34 cellular contexts compared by ENCODE assay signal in the genomic region with DNA sequence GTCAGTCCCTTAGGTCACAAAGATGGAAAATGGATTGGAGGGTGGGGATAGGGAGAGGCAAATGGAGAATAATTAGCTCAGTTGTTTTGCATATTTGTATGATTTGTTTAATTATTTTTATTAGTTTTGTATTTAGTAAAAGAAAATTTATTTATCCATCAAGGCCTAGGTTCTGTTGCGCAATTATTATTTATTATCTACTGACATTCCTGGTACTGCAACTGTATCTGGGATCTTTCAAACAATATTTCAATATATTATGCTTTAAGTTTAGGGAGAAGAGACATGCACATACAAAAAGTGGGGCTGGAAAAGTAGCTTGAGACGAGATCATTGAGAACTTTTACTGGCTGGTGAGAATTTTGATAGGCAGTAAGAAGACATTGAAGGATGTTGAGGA.
"Had no signal": no experiment of that assay in that cellular context is flagged by ENCODE, and none has a peak within 500 bp of the region (broad histone marks: within the 10 kb centered on the region; RNA-seq: fewer than 3 reads in every experiment).

No MANE protein-coding gene starts in this region.

- H3K27ac Mint-ChIP-seq: activated B cell treated with CpG ODN at 0.5 μM for 24 hours; activated CD4-positive, alpha-beta memory T cell treated with anti-CD3 and anti-CD28 coated beads for 36 hours; activated CD8-positive, alpha-beta memory T cell treated with anti-CD3 and anti-CD28 coated beads, Interleukin-2, amount 10 ng/mL, durations not matched to agents 7 days and 5 days; activated CD8-positive, alpha-beta T cell treated with anti-CD3 and anti-CD28 coated beads, Interleukin-2, amount 10 ng/mL, durations not matched to agents 7 days and 5 days; activated naive CD4-positive, alpha-beta T cell treated with anti-CD3 and anti-CD28 coated beads for 36 hours; activated naive CD4-positive, alpha-beta T cell treated with anti-CD3 and anti-CD28 coated beads, Interleukin-2, amount 50 U/mL, for 24 hours; activated naive CD8-positive, alpha-beta T cell treated with anti-CD3 and anti-CD28 coated beads, Interleukin-2, amount 10 ng/mL, durations not matched to agents 7 days and 5 days; activated T-helper 1 cell treated with anti-CD3 and anti-CD28 coated beads, Interleukin-12 subunit alpha, Interleukin-12 subunit beta, Interleukin-2, Interleukin-4 antibody, amounts not matched to agents 30 ng/mL and 10 ng/mL and 1 ng/mL, durations not matched to agents 14 hours and 24 hours and 36 hours; activated T-helper 2 cell treated with anti-CD3 and anti-CD28 coated beads, Interferon-gamma antibody, Interleukin-2, Interleukin-4, amounts not matched to agents 10 μg/mL and 5 μg/mL and 100 μg/mL, durations not matched to agents 14 hours and 24 hours and 36 hours; T-helper 17 cell; T-helper 2 cell treated with Interferon-gamma antibody and Interleukin-4, amounts not matched to agents 5 μg/mL and 100 μg/mL, for 36 hours had no signal

- H3K4me1 ChIP-seq: ascending aorta, breast epithelium, colonic mucosa, esophagus squamous epithelium, gastroesophageal sphincter had no signal

- H3K4me3 Mint-ChIP-seq: activated B cell treated with CpG ODN at 0.5 μM for 24 hours; activated CD4-positive, alpha-beta memory T cell treated with anti-CD3 and anti-CD28 coated beads for 36 hours; activated CD8-positive, alpha-beta memory T cell treated with anti-CD3 and anti-CD28 coated beads, Interleukin-2, amount 10 ng/mL, durations not matched to agents 7 days and 5 days; activated CD8-positive, alpha-beta T cell treated with anti-CD3 and anti-CD28 coated beads, Interleukin-2, amount 10 ng/mL, durations not matched to agents 7 days and 5 days; activated naive CD4-positive, alpha-beta T cell treated with anti-CD3 and anti-CD28 coated beads for 36 hours; activated naive CD4-positive, alpha-beta T cell treated with anti-CD3 and anti-CD28 coated beads, Interleukin-2, amount 50 U/mL, for 24 hours; activated naive CD8-positive, alpha-beta T cell treated with anti-CD3 and anti-CD28 coated beads, Interleukin-2, amount 10 ng/mL, durations not matched to agents 7 days and 5 days; activated T-helper 1 cell treated with anti-CD3 and anti-CD28 coated beads, Interleukin-12 subunit alpha, Interleukin-12 subunit beta, Interleukin-2, Interleukin-4 antibody, amounts not matched to agents 30 ng/mL and 10 ng/mL and 1 ng/mL, durations not matched to agents 14 hours and 24 hours and 36 hours; brain; T-helper 17 cell; T-helper 2 cell treated with Interferon-gamma antibody and Interleukin-4, amounts not matched to agents 5 μg/mL and 100 μg/mL, for 36 hours had no signal

- H3K36me3 ChIP-seq: ascending aorta, breast epithelium, cardiac muscle cell, colonic mucosa, esophagus squamous epithelium, gastroesophageal sphincter, WERI-Rb-1 had no signal

- H3K27ac ChIP-seq: ascending aorta, breast epithelium, cardiac muscle cell, colonic mucosa, epithelial cell of prostate, esophagus squamous epithelium, gastroesophageal sphincter, WERI-Rb-1 had no signal

- H3K27me3 ChIP-seq: ascending aorta, breast epithelium, cardiac muscle cell, colonic mucosa, gastroesophageal sphincter had no signal

- DNase-seq: activated B cell treated with CpG ODN at 0.5 μM for 24 hours; activated CD4-positive, alpha-beta memory T cell treated with anti-CD3 and anti-CD28 coated beads for 36 hours; activated CD4-positive, alpha-beta T cell treated with anti-CD3 and anti-CD28 coated beads for 48 hours; activated CD8-positive, alpha-beta memory T cell treated with anti-CD3 and anti-CD28 coated beads, Interleukin-2, amount 10 ng/mL, durations not matched to agents 7 days and 5 days; activated CD8-positive, alpha-beta memory T cell treated with anti-CD3 and anti-CD28 coated beads, Interleukin-2, amount 50 U/mL, for 4 hours; activated CD8-positive, alpha-beta T cell treated with anti-CD3 and anti-CD28 coated beads, Interleukin-2, amount 10 ng/mL, durations not matched to agents 7 days and 5 days; activated effector memory CD4-positive, alpha-beta T cell treated with anti-CD3 and anti-CD28 coated beads, Interleukin-2, amount 50 U/mL, for 16 hours; activated naive CD4-positive, alpha-beta T cell treated with anti-CD3 and anti-CD28 coated beads for 36 hours; activated naive CD8-positive, alpha-beta T cell treated with anti-CD3 and anti-CD28 coated beads, Interleukin-2, amount 10 ng/mL, durations not matched to agents 7 days and 5 days; activated T-cell treated with anti-CD3 and anti-CD28 coated beads, Interleukin-2, amount 50 U/mL, for 1 hour; activated T-cell treated with anti-CD3 and anti-CD28 coated beads, Interleukin-2, amount 50 U/mL, for 48 hours; central memory CD4-positive, alpha-beta T cell; cerebellar nuclear complex; colonic mucosa; effector CD8-positive, alpha-beta T cell; esophagus squamous epithelium; foreskin melanocyte; head of caudate nucleus; T-helper 1 cell; T-helper 17 cell; WERI-Rb-1 had no signal

- H3K4me1 Mint-ChIP-seq: activated B cell treated with CpG ODN at 0.5 μM for 24 hours had no signal

- H3K4me3 ChIP-seq: ascending aorta, breast epithelium, cardiac muscle cell, colonic mucosa, esophagus squamous epithelium, gastroesophageal sphincter had no signal

- FAIRE-seq: endometrium, endothelial cell of umbilical vein had no signal

- H3K36me3 Mint-ChIP-seq: activated CD4-positive, alpha-beta memory T cell treated with anti-CD3 and anti-CD28 coated beads for 36 hours; activated CD8-positive, alpha-beta memory T cell treated with anti-CD3 and anti-CD28 coated beads, Interleukin-2, amount 10 ng/mL, durations not matched to agents 7 days and 5 days; activated naive CD4-positive, alpha-beta T cell treated with anti-CD3 and anti-CD28 coated beads, Interleukin-2, amount 50 U/mL, for 24 hours; activated naive CD8-positive, alpha-beta T cell treated with anti-CD3 and anti-CD28 coated beads, Interleukin-2, amount 10 ng/mL, durations not matched to agents 7 days and 5 days; brain had no signal

- H3K9me3 Mint-ChIP-seq: activated B cell treated with CpG ODN at 0.5 μM for 24 hours; activated CD4-positive, alpha-beta memory T cell treated with anti-CD3 and anti-CD28 coated beads for 36 hours; activated naive CD4-positive, alpha-beta T cell treated with anti-CD3 and anti-CD28 coated beads for 36 hours; activated T-helper 1 cell treated with anti-CD3 and anti-CD28 coated beads, Interleukin-12 subunit alpha, Interleukin-12 subunit beta, Interleukin-2, Interleukin-4 antibody, amounts not matched to agents 30 ng/mL and 10 ng/mL and 1 ng/mL, durations not matched to agents 14 hours and 24 hours and 36 hours; activated T-helper 2 cell treated with anti-CD3 and anti-CD28 coated beads, Interferon-gamma antibody, Interleukin-2, Interleukin-4, amounts not matched to agents 10 μg/mL and 5 μg/mL and 100 μg/mL, durations not matched to agents 14 hours and 24 hours and 36 hours; T-helper 2 cell treated with Interferon-gamma antibody and Interleukin-4, amounts not matched to agents 5 μg/mL and 100 μg/mL, for 36 hours had no signal

- H3K27me3 Mint-ChIP-seq: activated CD4-positive, alpha-beta memory T cell treated with anti-CD3 and anti-CD28 coated beads for 36 hours; activated naive CD4-positive, alpha-beta T cell treated with anti-CD3 and anti-CD28 coated beads, Interleukin-2, amount 50 U/mL, for 24 hours; activated naive CD8-positive, alpha-beta T cell treated with anti-CD3 and anti-CD28 coated beads, Interleukin-2, amount 10 ng/mL, durations not matched to agents 7 days and 5 days; brain; T-helper 17 cell had no signal

- ATAC-seq: activated CD4-positive, CD25-positive, alpha-beta regulatory T cell treated with anti-CD3 and anti-CD28 coated beads, Interleukin-2, amount 50 U/mL, for 24 hours; activated CD8-positive, alpha-beta memory T cell treated with anti-CD3 and anti-CD28 coated beads, Interleukin-2, amount 10 ng/mL, durations not matched to agents 7 days and 5 days; activated CD8-positive, alpha-beta T cell treated with anti-CD3 and anti-CD28 coated beads, Interleukin-2, amount 10 ng/mL, durations not matched to agents 7 days and 5 days; T-helper 17 cell had no signal

- H3K9me3 ChIP-seq: ascending aorta, breast epithelium, colonic mucosa, esophagus squamous epithelium, gastroesophageal sphincter had no signal
